ENCODE assay signal across 26 cellular contexts in the genomic region with DNA sequence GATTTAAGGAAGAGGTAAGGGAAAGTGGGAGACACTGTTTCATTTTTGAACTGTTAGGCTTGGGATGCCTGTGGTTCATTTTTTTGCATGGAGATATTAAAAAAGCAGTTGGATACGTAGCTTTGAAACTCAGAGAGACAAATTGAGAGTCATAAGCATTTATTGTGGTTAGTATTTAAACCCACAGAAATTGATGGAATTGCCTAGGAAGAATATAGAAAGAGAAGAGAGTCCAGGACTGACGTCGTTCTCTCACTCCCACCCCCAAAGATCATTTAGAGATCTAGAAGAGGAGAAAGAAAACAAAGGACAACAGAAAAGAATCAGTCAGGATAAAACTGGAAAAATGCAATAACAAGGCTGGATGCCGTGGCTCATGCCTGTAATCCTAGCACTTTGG.
DNase-seq lines count a peak whose midpoint lies in the region; ATAC-seq and TF ChIP-seq lines count a peak whose summit lies in the region.
"Had no signal": no experiment of that assay in that cellular context is flagged by ENCODE, and none has a peak within 500 bp of the region (broad histone marks: within the 10 kb centered on the region; RNA-seq: fewer than 3 reads in every experiment).

No MANE protein-coding gene starts in this region.

- DNase-seq in T-helper 1 cell = no peak
- DNase-seq in WTC11 (ENCODE audit: low spot score) = no peak
- no peak for DNase-seq in effector memory CD8-positive, alpha-beta T cell
- DNase-seq in osteocyte (ENCODE audit: extremely low spot score, unreplicated experiment) = no peak
- DNase-seq in type B pancreatic cell (ENCODE audit: extremely low spot score, unreplicated experiment) = no peak
- no peak for DNase-seq in putamen (ENCODE audit: low spot score)
- no peak for DNase-seq in cardiac septum (ENCODE audit: low spot score)
- DNase-seq: 8988T; activated CD4-positive, alpha-beta T cell treated with anti-CD3 and anti-CD28 coated beads, Interleukin-2, amount 50 U/mL, for 48 hours; activated naive CD4-positive, alpha-beta T cell; amniotic stem cell; DND-41; effector CD4-positive, alpha-beta T cell; NCI-H1092 treated with DMSO at 0.1 percent for 48 hours; NCI-H2081; ovary; right cardiac atrium; SHP77 treated with DMSO at 0.1 percent for 48 hours; stimulated activated CD4-positive, alpha-beta T cell treated with anti-CD3 and anti-CD28 coated beads, Interleukin-12 subunit alpha, Interleukin-12 subunit beta, amount 100 ng/mL, for 4 hours; stimulated activated CD4-positive, alpha-beta T cell treated with anti-CD3 and anti-CD28 coated beads, Interleukin-4, amount 100 ng/mL, for 4 hours; trophoblast cell had no signal

- peak overlapping the region; percentile 10 for H3K27ac Mint-ChIP-seq in T-helper 1 cell treated with Interleukin-12 subunit alpha and Interleukin-12 subunit beta and Interleukin-4 antibody, amounts not matched to agents 30 μg/mL and 1 μg/mL, for 36 hours
- H3K27ac Mint-ChIP-seq in WTC11 = peak overlapping the region; percentile 14
- peak overlapping the region; percentile 9 to 77 for H3K27ac Mint-ChIP-seq in effector memory CD8-positive, alpha-beta T cell
- H3K27ac Mint-ChIP-seq in osteocyte (ENCODE audit: unreplicated experiment) = peak overlapping the region; percentile 74
- no peak overlapping the region for H3K27ac Mint-ChIP-seq in type B pancreatic cell
- H3K27ac Mint-ChIP-seq: stimulated activated naive CD8-positive, alpha-beta T cell treated with anti-CD3 and anti-CD28 coated beads, Interleukin-15, Interleukin-2, amounts not matched to agents 100 ng/mL and 50 ng/mL, for 24 hours had no signal

- CTCF ChIA-PET in WTC11 (lab: Charles Lee) = interaction anchor here (1.5 kb wide), 1 partner anchor 7 kb away, joined by 5 read pairs; no protein-coding TSS in a partner anchor

- TF ChIP-seq CTCF in WTC11 (IDR thresholded peaks at IDR 0.05) = no peak
- TF ChIP-seq CTCF in osteocyte (IDR thresholded peaks at IDR 0.05) = no peak
- TF ChIP-seq CTCF in type B pancreatic cell (conservative IDR thresholded peaks at IDR 0.05) = no peak

- ATAC-seq in WTC11 = no peak
- no peak for ATAC-seq in effector memory CD8-positive, alpha-beta T cell (replicated peaks)
- ATAC-seq: esophagus mucosa, GM12878, right cardiac atrium had no signal

- no peaks in the 10 kb centered on the region for H3K9me3 Mint-ChIP-seq in T-helper 1 cell treated with Interleukin-12 subunit alpha and Interleukin-12 subunit beta and Interleukin-4 antibody, amounts not matched to agents 30 μg/mL and 1 μg/mL, for 36 hours
- H3K9me3 Mint-ChIP-seq in WTC11 = no peaks in the 10 kb centered on the region
- H3K9me3 Mint-ChIP-seq in effector memory CD8-positive, alpha-beta T cell = no peaks in the 10 kb centered on the region
- no peaks in the 10 kb centered on the region for H3K9me3 Mint-ChIP-seq in osteocyte (ENCODE audit: unreplicated experiment)
- no peaks in the 10 kb centered on the region for H3K9me3 Mint-ChIP-seq in type B pancreatic cell
- H3K9me3 Mint-ChIP-seq: central memory CD8-positive, alpha-beta T cell; stimulated activated naive CD8-positive, alpha-beta T cell treated with anti-CD3 and anti-CD28 coated beads, Interleukin-15, Interleukin-2, amounts not matched to agents 100 ng/mL and 50 ng/mL, for 24 hours had no signal

- no peak overlapping the region for H3K4me3 Mint-ChIP-seq in T-helper 1 cell treated with Interleukin-12 subunit alpha and Interleukin-12 subunit beta and Interleukin-4 antibody, amounts not matched to agents 30 μg/mL and 1 μg/mL, for 36 hours
- H3K4me3 Mint-ChIP-seq in WTC11 (no peak overlapping the region), osteocyte (ENCODE audit: unreplicated experiment) (peak overlapping the region; percentile 14), type B pancreatic cell (no peak overlapping the region)
- no peak overlapping the region for H3K4me3 Mint-ChIP-seq in effector memory CD8-positive, alpha-beta T cell
- H3K4me3 Mint-ChIP-seq: central memory CD8-positive, alpha-beta T cell; stimulated activated naive CD8-positive, alpha-beta T cell treated with anti-CD3 and anti-CD28 coated beads, Interleukin-15, Interleukin-2, amounts not matched to agents 100 ng/mL and 50 ng/mL, for 24 hours had no signal

- H3K36me3 Mint-ChIP-seq in T-helper 1 cell treated with Interleukin-12 subunit alpha and Interleukin-12 subunit beta and Interleukin-4 antibody, amounts not matched to agents 30 μg/mL and 1 μg/mL, for 36 hours (ENCODE audit: low read depth) = peaks cover 25% of the 10 kb centered on the region
- peaks cover 51% of the 10 kb centered on the region for H3K36me3 Mint-ChIP-seq in WTC11
- H3K36me3 Mint-ChIP-seq in effector memory CD8-positive, alpha-beta T cell (ENCODE audit: insufficient read depth) = peaks cover 39% of the 10 kb centered on the region
- H3K36me3 Mint-ChIP-seq in osteocyte (ENCODE audit: unreplicated experiment) = peaks cover 31% of the 10 kb centered on the region
- peaks cover 40% of the 10 kb centered on the region for H3K36me3 Mint-ChIP-seq in type B pancreatic cell

- peaks cover 8% of the 10 kb centered on the region for H3K4me1 Mint-ChIP-seq in T-helper 1 cell treated with Interleukin-12 subunit alpha and Interleukin-12 subunit beta and Interleukin-4 antibody, amounts not matched to agents 30 μg/mL and 1 μg/mL, for 36 hours (ENCODE audit: low read depth)
- peaks cover 25% of the 10 kb centered on the region for H3K4me1 Mint-ChIP-seq in WTC11
- H3K4me1 Mint-ChIP-seq in effector memory CD8-positive, alpha-beta T cell (ENCODE audit: low read depth in 2 of 2) = peaks cover 13 to 42% of the 10 kb centered on the region in 2 donors
- peaks cover 50% of the 10 kb centered on the region for H3K4me1 Mint-ChIP-seq in osteocyte (ENCODE audit: unreplicated experiment)
- H3K4me1 Mint-ChIP-seq in type B pancreatic cell (ENCODE audit: unreplicated experiment) = peaks cover 35% of the 10 kb centered on the region

- POLR2A ChIA-PET in WTC11 (lab: Charles Lee) = no interaction called here

- H3K27me3 Mint-ChIP-seq in T-helper 1 cell treated with Interleukin-12 subunit alpha and Interleukin-12 subunit beta and Interleukin-4 antibody, amounts not matched to agents 30 μg/mL and 1 μg/mL, for 36 hours (ENCODE audit: low read depth) = no peaks in the 10 kb centered on the region
- H3K27me3 Mint-ChIP-seq in WTC11 (ENCODE audit: low read depth) (no peaks in the 10 kb centered on the region), osteocyte (ENCODE audit: unreplicated experiment) (no peaks in the 10 kb centered on the region), type B pancreatic cell (no peaks in the 10 kb centered on the region)
- H3K27me3 Mint-ChIP-seq in effector memory CD8-positive, alpha-beta T cell = no peaks in the 10 kb centered on the region
- H3K27me3 Mint-ChIP-seq: central memory CD8-positive, alpha-beta T cell; stimulated activated naive CD8-positive, alpha-beta T cell treated with anti-CD3 and anti-CD28 coated beads, Interleukin-15, Interleukin-2, amounts not matched to agents 100 ng/mL and 50 ng/mL, for 24 hours had no signal

- intact Hi-C loops in cardiac septum (cut with DNase I) = loop anchor here (5.0 kb wide), 1 partner anchor 36 kb away; no protein-coding TSS in a partner anchor

TF ChIP-seq in WTC11, 78 proteins besides CTCF, POLR2A, EP300 and RAD21:
- TF ChIP-seq ZNF396 (CRISPR knock-in tag; IDR thresholded peaks at IDR 0.05; ENCODE audit: borderline replicate concordance) (no peak), CREB1 (CRISPR knock-in tag; IDR thresholded peaks at IDR 0.05) (no peak), MYBL2 (CRISPR knock-in tag; IDR thresholded peaks at IDR 0.05) (no peak), HMGA2 (CRISPR knock-in tag; IDR thresholded peaks at IDR 0.05) (no peak), MAX (CRISPR knock-in tag; IDR thresholded peaks at IDR 0.05) (no peak), ZNF232 (CRISPR knock-in tag; IDR thresholded peaks at IDR 0.05) (no peak)
- TF ChIP-seq, protein P1, sequence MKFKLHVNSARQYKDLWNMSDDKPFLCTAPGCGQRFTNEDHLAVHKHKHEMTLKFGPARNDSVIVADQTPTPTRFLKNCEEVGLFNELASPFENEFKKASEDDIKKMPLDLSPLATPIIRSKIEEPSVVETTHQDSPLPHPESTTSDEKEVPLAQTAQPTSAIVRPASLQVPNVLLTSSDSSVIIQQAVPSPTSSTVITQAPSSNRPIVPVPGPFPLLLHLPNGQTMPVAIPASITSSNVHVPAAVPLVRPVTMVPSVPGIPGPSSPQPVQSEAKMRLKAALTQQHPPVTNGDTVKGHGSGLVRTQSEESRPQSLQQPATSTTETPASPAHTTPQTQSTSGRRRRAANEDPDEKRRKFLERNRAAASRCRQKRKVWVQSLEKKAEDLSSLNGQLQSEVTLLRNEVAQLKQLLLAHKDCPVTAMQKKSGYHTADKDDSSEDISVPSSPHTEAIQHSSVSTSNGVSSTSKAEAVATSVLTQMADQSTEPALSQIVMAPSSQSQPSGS (CRISPR knock-in tag; IDR thresholded peaks at IDR 0.05; ENCODE audit: borderline replicate concordance, low read depth) = no peak
- TF ChIP-seq, protein P2, sequence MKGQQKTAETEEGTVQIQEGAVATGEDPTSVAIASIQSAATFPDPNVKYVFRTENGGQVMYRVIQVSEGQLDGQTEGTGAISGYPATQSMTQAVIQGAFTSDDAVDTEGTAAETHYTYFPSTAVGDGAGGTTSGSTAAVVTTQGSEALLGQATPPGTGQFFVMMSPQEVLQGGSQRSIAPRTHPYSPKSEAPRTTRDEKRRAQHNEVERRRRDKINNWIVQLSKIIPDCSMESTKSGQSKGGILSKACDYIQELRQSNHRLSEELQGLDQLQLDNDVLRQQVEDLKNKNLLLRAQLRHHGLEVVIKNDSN (CRISPR knock-in tag; IDR thresholded peaks at IDR 0.05) = no peak
